In genomic region chr4:138473339-138473738, GRCh38 we compare ENCODE assay signal across 34 cellular contexts.
"Had no signal": no experiment of that assay in that cellular context is flagged by ENCODE, and none has a peak within 500 bp of the region (broad histone marks: within the 10 kb centered on the region; RNA-seq: fewer than 3 reads in every experiment).

No MANE protein-coding gene starts in this region.

- H3K4me2 ChIP-seq: KMS-11 had no signal

- H3K27ac ChIP-seq: KMS-11 had no signal

- H3K9ac ChIP-seq: KMS-11 had no signal

- H3K9me3 ChIP-seq: MG63 had no signal

- H3K36me3 ChIP-seq: MG63 had no signal

- H3K27me3 ChIP-seq: MG63 had no signal

- H3K4me3 ChIP-seq: MG63 had no signal

- DNase-seq: Karpas-422, Kasumi-1, KG1, MG63, MM.1S, MV-4-11, NCI-H1048, NCI-H1092, NCI-H1092 treated with DMSO at 0.1 percent for 48 hours, NCI-H1105, NCI-H1105 treated with DMSO at 0.1 percent for 48 hours, NCI-H1417, NCI-H1417 treated with DMSO at 0.1 percent for 48 hours, NCI-H1436, NCI-H1436 treated with DMSO at 0.1 percent for 48 hours, NCI-H146, NCI-H1694, NCI-H1694 treated with DMSO at 0.1 percent for 48 hours, NCI-H187, NCI-H187 treated with DMSO at 0.1 percent for 48 hours, NCI-H1930, NCI-H2029, NCI-H2029 treated with DMSO at 0.1 percent for 48 hours, NCI-H2081, NCI-H2081 treated with DMSO at 0.1 percent for 48 hours, NCI-H2107, NCI-H2171, NCI-H2171 treated with DMSO at 0.1 percent for 48 hours, NCI-H2227 treated with DMSO at 0.1 percent for 48 hours, NCI-H226, NCI-H345, NCI-H446, NCI-H446 treated with DMSO at 0.1 percent for 48 hours had no signal
